ENCODE assay signal across 12 cellular contexts in the genomic region with DNA sequence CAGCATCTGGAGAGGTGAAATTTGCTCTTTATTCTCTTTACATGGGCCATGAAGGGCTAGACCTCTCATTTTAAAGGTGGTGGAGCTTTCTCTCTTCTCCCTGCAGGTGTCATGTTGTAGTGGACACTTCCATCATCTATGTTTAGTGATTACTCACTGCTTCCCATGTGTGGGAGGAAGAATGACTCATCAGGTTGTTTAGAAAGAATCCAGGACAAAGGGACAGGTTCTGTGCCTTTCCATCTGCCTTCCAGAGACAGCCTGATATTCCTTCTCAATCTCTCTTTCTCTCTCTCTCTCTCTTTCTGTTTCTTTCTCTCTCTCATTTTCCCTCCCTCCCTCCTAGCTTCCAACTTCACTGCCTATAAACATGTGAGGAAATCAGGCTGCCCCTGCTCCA. TPM values are rescaled to one million over a fixed set of nuclear protein-coding genes. Genes with fewer than 3 reads are reported as not detected.
A peak's percentile ranks its signal among the peaks of the same experiment; 100 is the strongest.
DNase-seq lines count a peak whose midpoint lies in the region; ATAC-seq, FAIRE-seq and TF ChIP-seq lines count a peak whose summit lies in the region.
"Had no signal": no experiment of that assay in that cellular context is flagged by ENCODE, and none has a peak within 500 bp of the region (broad histone marks: within the 10 kb centered on the region; RNA-seq: fewer than 3 reads in every experiment).

No MANE protein-coding gene starts in this region.

- H3K36me3 ChIP-seq in body of pancreas (replicated peaks in 1 of 2; ENCODE audit: insufficient read depth in 1 of 2, low read depth in 2 of 2) = no peaks in the 10 kb centered on the region
- H3K36me3 ChIP-seq: transverse colon had no signal

- no peaks in the 10 kb centered on the region for H3K27me3 Mint-ChIP-seq in HFFc6 (ENCODE audit: insufficient read depth)
- H3K27me3 Mint-ChIP-seq in activated T-helper 17 cell treated with anti-CD3 and anti-CD28 coated beads, Interleukin-2, amount 50 U/mL, for 72 hours = peaks cover 8% of the 10 kb centered on the region

- TF ChIP-seq RAD21 in A549 (conservative IDR thresholded peaks at IDR 0.05 in 1 of 2, IDR thresholded peaks at IDR 0.05 in 1 of 2) = peak; percentile 23 to 42; a peak in 1 of 5 replicates

- no peak for TF ChIP-seq CTCF in A549 (IDR thresholded peaks at IDR 0.05)
- TF ChIP-seq CTCF in HFFc6 (IDR thresholded peaks at IDR 0.05) = peak; percentile 42
- no peak for TF ChIP-seq CTCF in fibroblast of villous mesenchyme (IDR thresholded peaks at IDR 0.05; ENCODE audit: insufficient read depth, low read depth, low read length)
- no peak for TF ChIP-seq CTCF in body of pancreas (IDR thresholded peaks at IDR 0.05)

- H3K4me3 ChIP-seq in A549 (no peak overlapping the region), fibroblast of villous mesenchyme (ENCODE audit: low read depth, low read length) (no peak overlapping the region), body of pancreas (no peak overlapping the region)
- H3K4me3 ChIP-seq: transverse colon had no signal

- POLR2A ChIA-PET in A549 (lab: Yijun Ruan, JAX) = no interaction called here

- peak overlapping the region; percentile 55 for H3K4me3 Mint-ChIP-seq in HFFc6
- H3K4me3 Mint-ChIP-seq in activated T-helper 17 cell treated with anti-CD3 and anti-CD28 coated beads, Interleukin-2, amount 50 U/mL, for 72 hours = no peak overlapping the region

- no peaks in the 10 kb centered on the region for H3K9me3 ChIP-seq in A549
- H3K9me3 ChIP-seq in body of pancreas = no peaks in the 10 kb centered on the region
- H3K9me3 ChIP-seq: transverse colon had no signal

- TF ChIP-seq POLR2A in A549 (IDR thresholded peaks at IDR 0.05; ENCODE audit: low read length) (no peak), body of pancreas (IDR thresholded peaks at IDR 0.05) (no peak)

- peaks cover 30% of the 10 kb centered on the region for H3K4me1 Mint-ChIP-seq in HFFc6 (ENCODE audit: low read depth)
- no peaks in the 10 kb centered on the region for H3K4me1 Mint-ChIP-seq in activated T-helper 17 cell treated with anti-CD3 and anti-CD28 coated beads, Interleukin-2, amount 50 U/mL, for 72 hours

- H3K27ac Mint-ChIP-seq in HFFc6 = peak overlapping the region; percentile 68
- H3K27ac Mint-ChIP-seq in activated T-helper 17 cell treated with anti-CD3 and anti-CD28 coated beads, Interleukin-2, amount 50 U/mL, for 72 hours = no peak overlapping the region

- peak; percentile 82 to 88 for DNase-seq in A549 (ENCODE audit: low read depth in 1 of 2, low spot score in 1 of 2)
- peak; percentile 73 for DNase-seq in HFFc6
- DNase-seq in fibroblast of villous mesenchyme (ENCODE audit: low read depth) = peak; percentile 81
- DNase-seq in body of pancreas = no peak
- DNase-seq: DND-41, transverse colon had no signal

- ATAC-seq in A549 (peak; percentile 94 to 98), body of pancreas (no peak), HG02678 (IDR thresholded peaks at IDR 0.05; ENCODE audit: unreplicated experiment) (no peak), HG03571 (IDR thresholded peaks at IDR 0.05; ENCODE audit: unreplicated experiment) (no peak)
- ATAC-seq in activated T-helper 17 cell treated with anti-CD3 and anti-CD28 coated beads, Interleukin-2, amount 50 U/mL, for 72 hours (replicated peaks) = no peak

- peak overlapping the region; percentile 60 for H3K4me2 ChIP-seq in A549

- H3K4me1 ChIP-seq in A549 = peaks cover 40% of the 10 kb centered on the region
- no peaks in the 10 kb centered on the region for H3K4me1 ChIP-seq in body of pancreas
- H3K4me1 ChIP-seq: transverse colon had no signal

- no peaks in the 10 kb centered on the region for H3K27me3 ChIP-seq in body of pancreas
- H3K27me3 ChIP-seq: transverse colon had no signal

- peaks cover 6% of the 10 kb centered on the region; the same call in 1 of the 2 replicates for H3K36me3 Mint-ChIP-seq in HFFc6 (ENCODE audit: low read depth)
- H3K36me3 Mint-ChIP-seq in activated T-helper 17 cell treated with anti-CD3 and anti-CD28 coated beads, Interleukin-2, amount 50 U/mL, for 72 hours (ENCODE audit: low read depth) = no peaks in the 10 kb centered on the region

- peak overlapping the region; percentile 75 to 88 for H3K27ac ChIP-seq in A549
- H3K27ac ChIP-seq in body of pancreas = no peak overlapping the region
- H3K27ac ChIP-seq: transverse colon had no signal

- intact Hi-C loops in body of pancreas (cut with DNase I) = no loop called here

- FAIRE-seq in A549 (lab: Jason Lieb, UNC) = peak; percentile 98
- FAIRE-seq: colon had no signal

- peak in 1 of 2 experiments; percentile 18; a peak in 1 of 5 replicates for TF ChIP-seq EP300 in A549 (IDR thresholded peaks at IDR 0.05)

- CTCF ChIA-PET in A549 (lab: Yijun Ruan, JAX) = interaction anchor here (1.0 to 1.6 kb wide), 4 partner anchors 9 to 592 kb away, joined by 3 to 5 read pairs (median 3); no protein-coding TSS in a partner anchor

- no peaks in the 10 kb centered on the region for H3K9me3 Mint-ChIP-seq in HFFc6
- no peaks in the 10 kb centered on the region for H3K9me3 Mint-ChIP-seq in activated T-helper 17 cell treated with anti-CD3 and anti-CD28 coated beads, Interleukin-2, amount 50 U/mL, for 72 hours

TF ChIP-seq in A549, 52 proteins besides CTCF, POLR2A, EP300 and RAD21 (continues in another document):
- TF ChIP-seq, protein P1, sequence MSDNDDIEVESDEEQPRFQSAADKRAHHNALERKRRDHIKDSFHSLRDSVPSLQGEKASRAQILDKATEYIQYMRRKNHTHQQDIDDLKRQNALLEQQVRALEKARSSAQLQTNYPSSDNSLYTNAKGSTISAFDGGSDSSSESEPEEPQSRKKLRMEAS (IDR thresholded peaks at IDR 0.05) = peak; percentile 69
- TF ChIP-seq SMC3 (IDR thresholded peaks at IDR 0.05) = peak; percentile 36; the same call in 1 of the 3 replicates
- TF ChIP-seq FOSL2 (IDR thresholded peaks at IDR 0.05) = peak; percentile 92
- peak; percentile 98 for TF ChIP-seq FOSL2 (CRISPR knock-in tag; IDR thresholded peaks at IDR 0.05)
- TF ChIP-seq JUN (IDR thresholded peaks at IDR 0.05) = peak in 1 of 2 experiments; percentile 40; a peak in 1 of 5 replicates
- no peak for TF ChIP-seq BHLHE40 (IDR thresholded peaks at IDR 0.05; ENCODE audit: low read depth, low read length)
- TF ChIP-seq JUNB (IDR thresholded peaks at IDR 0.05) = peak; percentile 78
- TF ChIP-seq FOXS1 (CRISPR knock-in tag; IDR thresholded peaks at IDR 0.05) = no peak
- TF ChIP-seq ZSCAN20 (CRISPR knock-in tag; IDR thresholded peaks at IDR 0.05) = no peak
- TF ChIP-seq HOXA7 (CRISPR knock-in tag; IDR thresholded peaks at IDR 0.05) = no peak
- TF ChIP-seq GATA3 (IDR thresholded peaks at IDR 0.05; ENCODE audit: borderline replicate concordance) = peak; percentile 30; the same call in 1 of the 2 replicates
- peak in 1 of 2 experiments; percentile 63; a peak in 1 of 4 replicates for TF ChIP-seq CEBPB (IDR thresholded peaks at IDR 0.05)
- TF ChIP-seq RFX5 (IDR thresholded peaks at IDR 0.05) = no peak
- no peak for TF ChIP-seq RCOR1 (IDR thresholded peaks at IDR 0.05; ENCODE audit: low read depth, low read length)
- no peak for TF ChIP-seq EHF (CRISPR knock-in tag; IDR thresholded peaks at IDR 0.05)

TF ChIP-seq in PFSK-1, 5 proteins besides CTCF, POLR2A, EP300 and RAD21:
- TF ChIP-seq TAF1 (IDR thresholded peaks at IDR 0.05; ENCODE audit: borderline replicate concordance, insufficient read depth, low read length) (peak; percentile 40; the same call in 1 of the 2 replicates), SIN3A (IDR thresholded peaks at IDR 0.05; ENCODE audit: borderline replicate concordance, insufficient read depth, low read length) (peak; percentile 59; the same call in 1 of the 2 replicates), FOXP2 (optimal IDR thresholded peaks at IDR 0.05; ENCODE audit: borderline replicate concordance, extremely low read depth, extremely low read length, insufficient read depth) (no peak), REST (IDR thresholded peaks at IDR 0.05; ENCODE audit: insufficient read depth in 1 of 2, low read depth in 2 of 2, low read length in 2 of 2) (0 out of 4 replicates have a peak, but pooled peaks of 1 of the 2 experiments have one; percentile 24), POLR2AphosphoS5 (IDR thresholded peaks at IDR 0.05; ENCODE audit: low read depth, low read length) (no peak)

RNA-seq across cellular contexts. Expression of gene SCG2, which starts 38.7 kb away (rescaled TPM):
- 10.2 and 11.6 TPM in 2 replicates for polyA plus RNA-seq in A549 (2011; rRNA removed)
- polyA plus RNA-seq in A549 (2012; cell fraction: cytosol; rRNA removed) = 0.82 and 0.93 TPM in 2 replicates
- polyA plus RNA-seq in A549 (2012; cell fraction: nucleus; rRNA removed) = 0.37 and 0.77 TPM in 2 replicates
- 0.42 to 0.84 TPM (median 0.76 TPM) in 3 replicates for polyA plus RNA-seq in A549 (2017; fragmentation: RNase III; extraction: RNeasy Plus Mini Kit Qiagen cat#74134 plus additional on column Dnase treatment)
- 0.68 and 1.7 TPM in 2 replicates for polyA minus RNA-seq in A549 (2011; rRNA and poly(A)+ RNA removed)
- under 1 TPM; 0.23 to 0.97 (median 0.37) TPM for total RNA-seq in HFFc6 (2021; fragmentation: NEBNext Ultra II Directional; extraction: Animal tissue kit (Norgen Biotek cat#: 25700))
- 23.0 TPM for polyA plus RNA-seq in PFSK-1 (2012; ENCODE audit: insufficient read length, low read depth)
- 0.86 and 0.97 TPM in 2 replicates for total RNA-seq in fibroblast of villous mesenchyme
- total RNA-seq in activated T-helper 17 cell treated with anti-CD3 and anti-CD28 coated beads, Interleukin-2, amount 50 U/mL, for 72 hours = not detected
- total RNA-seq in body of pancreas = 10 to 100 TPM; 12.5 to 13.0 TPM
- total RNA-seq: T-helper 2 cell treated with Interferon-gamma antibody and Interleukin-4, amounts not matched to agents 100 ng/mL and 5 ng/mL, for 36 hours had no signal

Comparison
In these comparisons a context has a peak if more than half of its experiments do, and no peak if none do; other contexts are left out.
1. ATAC-seq: peak in A549 (2 of 2); none in activated T-helper 17 cell treated with anti-CD3 and anti-CD28 coated beads, Interleukin-2, amount 50 U/mL, for 72 hours (single experiment), body of pancreas (single experiment), HG02678 (single experiment) and HG03571 (single experiment).
2. DNase-seq: peak in A549 (2 of 2), HFFc6 (single experiment) and fibroblast of villous mesenchyme (single experiment); none in body of pancreas (0 of 4).
3. H3K27ac ChIP-seq: peak in A549 (2 of 2); none in body of pancreas (0 of 4).